In the genomic region with DNA sequence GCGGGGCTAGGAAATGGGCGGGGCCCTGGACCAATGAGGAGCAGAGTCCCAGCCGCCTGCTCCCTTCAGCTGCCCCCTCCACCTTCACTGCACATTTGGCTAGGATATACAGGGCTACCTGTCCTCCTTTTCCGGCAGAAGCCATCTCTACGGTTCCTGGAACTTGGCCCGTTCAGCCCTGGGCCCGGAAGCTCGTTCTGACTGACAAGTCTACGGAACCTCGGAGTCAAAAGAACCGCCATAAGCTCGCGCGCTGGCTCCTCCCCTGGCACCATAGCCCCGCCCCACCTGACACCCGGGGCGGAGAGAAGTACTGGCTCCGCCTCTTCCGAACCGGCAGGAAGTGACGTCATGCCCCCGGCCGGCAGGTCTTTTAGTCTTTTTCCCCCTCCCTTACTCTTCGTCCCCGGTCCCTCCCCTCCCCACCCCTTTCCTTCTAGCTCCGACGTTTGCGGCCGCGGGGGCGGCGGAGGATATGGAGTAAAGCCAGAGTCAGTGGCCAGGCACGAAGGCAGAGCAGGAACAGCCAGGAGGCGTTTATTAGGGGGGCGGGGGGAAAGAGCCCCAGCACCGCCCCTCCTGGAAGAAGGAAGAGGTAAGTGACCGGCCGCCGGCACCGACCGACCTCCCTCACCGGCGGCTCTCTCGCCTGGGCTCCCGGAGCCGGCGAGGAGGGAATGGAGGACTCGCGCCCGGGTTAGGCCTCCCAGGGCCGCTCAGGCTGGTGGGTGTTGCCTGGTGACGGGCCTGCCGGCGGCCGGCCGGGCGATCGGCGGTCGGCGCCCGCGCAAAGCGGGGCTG, we compare ENCODE assay signal across 1 cellular context.
TF ChIP-seq lines count a peak whose summit lies in the region.

TSS of gene DEPDC4 (minus strand) at position 278 of the 801 bp plus-strand sequence. CDS start at position 275, 3 bp downstream.
TSS of gene SCYL2 (plus strand) at position 376 of the 801 bp plus-strand sequence. CDS start 15,794 bp downstream, outside the sequence.

TF ChIP-seq in HEK293, 187 proteins besides CTCF, POLR2A, EP300 and RAD21 (continued from another document):
- TF ChIP-seq ZFP41 (tag by site-specific recombination; IDR thresholded peaks at IDR 0.05; ENCODE audit: borderline replicate concordance) (no peak), ZNF114 (tag by site-specific recombination; IDR thresholded peaks at IDR 0.05) (no peak), ZNF354C (tag by site-specific recombination; IDR thresholded peaks at IDR 0.05; ENCODE audit: borderline replicate concordance, low read depth) (no peak), ZNF416 (tag by site-specific recombination; IDR thresholded peaks at IDR 0.05) (no peak), ZSCAN30 (tag by site-specific recombination; IDR thresholded peaks at IDR 0.05) (peak; percentile 77; the same call in 1 of the 2 replicates), ZNF132 (tag by site-specific recombination; IDR thresholded peaks at IDR 0.05; ENCODE audit: borderline replicate concordance) (no peak), HOXA7 (CRISPR knock-in tag; IDR thresholded peaks at IDR 0.05; ENCODE audit: borderline replicate concordance) (no peak), ZNF544 (tag by site-specific recombination; IDR thresholded peaks at IDR 0.05) (no peak), ZNF24 (tag by site-specific recombination; IDR thresholded peaks at IDR 0.05) (no peak), ZNF629 (tag by site-specific recombination; IDR thresholded peaks at IDR 0.05) (peak; percentile 93), KLF8 (tag by site-specific recombination; IDR thresholded peaks at IDR 0.05) (0 out of 2 replicates have a peak, but pooled peaks have one; percentile 45), KLF9 (tag by site-specific recombination; IDR thresholded peaks at IDR 0.05; ENCODE audit: low read depth) (peak; percentile 59; the same call in 1 of the 2 replicates), ZNF211 (tag by site-specific recombination; IDR thresholded peaks at IDR 0.05; ENCODE audit: low read depth) (no peak), ZNF747 (tag by site-specific recombination; IDR thresholded peaks at IDR 0.05) (no peak), KLF7 (tag by site-specific recombination; IDR thresholded peaks at IDR 0.05; ENCODE audit: borderline replicate concordance) (no peak; the same call in 1 of the 2 replicates), ZBTB11 (tag by site-specific recombination; conservative IDR thresholded peaks at IDR 0.05; ENCODE audit: low read depth) (peak; percentile 84), TCF7L2 (IDR thresholded peaks at IDR 0.05; ENCODE audit: borderline replicate concordance, low read depth, low read length) (0 out of 2 replicates have a peak, but pooled peaks have one; percentile 22), ZBTB21 (tag by site-specific recombination; IDR thresholded peaks at IDR 0.05) (peak; percentile 86), ZNF843 (tag by site-specific recombination; IDR thresholded peaks at IDR 0.05) (no peak), ZBTB17 (tag by site-specific recombination; IDR thresholded peaks at IDR 0.05) (peak; percentile 93), ZXDB (tag by site-specific recombination; IDR thresholded peaks at IDR 0.05) (no peak; the same call in none of the 2 replicates)
- TF ChIP-seq, protein P1, sequence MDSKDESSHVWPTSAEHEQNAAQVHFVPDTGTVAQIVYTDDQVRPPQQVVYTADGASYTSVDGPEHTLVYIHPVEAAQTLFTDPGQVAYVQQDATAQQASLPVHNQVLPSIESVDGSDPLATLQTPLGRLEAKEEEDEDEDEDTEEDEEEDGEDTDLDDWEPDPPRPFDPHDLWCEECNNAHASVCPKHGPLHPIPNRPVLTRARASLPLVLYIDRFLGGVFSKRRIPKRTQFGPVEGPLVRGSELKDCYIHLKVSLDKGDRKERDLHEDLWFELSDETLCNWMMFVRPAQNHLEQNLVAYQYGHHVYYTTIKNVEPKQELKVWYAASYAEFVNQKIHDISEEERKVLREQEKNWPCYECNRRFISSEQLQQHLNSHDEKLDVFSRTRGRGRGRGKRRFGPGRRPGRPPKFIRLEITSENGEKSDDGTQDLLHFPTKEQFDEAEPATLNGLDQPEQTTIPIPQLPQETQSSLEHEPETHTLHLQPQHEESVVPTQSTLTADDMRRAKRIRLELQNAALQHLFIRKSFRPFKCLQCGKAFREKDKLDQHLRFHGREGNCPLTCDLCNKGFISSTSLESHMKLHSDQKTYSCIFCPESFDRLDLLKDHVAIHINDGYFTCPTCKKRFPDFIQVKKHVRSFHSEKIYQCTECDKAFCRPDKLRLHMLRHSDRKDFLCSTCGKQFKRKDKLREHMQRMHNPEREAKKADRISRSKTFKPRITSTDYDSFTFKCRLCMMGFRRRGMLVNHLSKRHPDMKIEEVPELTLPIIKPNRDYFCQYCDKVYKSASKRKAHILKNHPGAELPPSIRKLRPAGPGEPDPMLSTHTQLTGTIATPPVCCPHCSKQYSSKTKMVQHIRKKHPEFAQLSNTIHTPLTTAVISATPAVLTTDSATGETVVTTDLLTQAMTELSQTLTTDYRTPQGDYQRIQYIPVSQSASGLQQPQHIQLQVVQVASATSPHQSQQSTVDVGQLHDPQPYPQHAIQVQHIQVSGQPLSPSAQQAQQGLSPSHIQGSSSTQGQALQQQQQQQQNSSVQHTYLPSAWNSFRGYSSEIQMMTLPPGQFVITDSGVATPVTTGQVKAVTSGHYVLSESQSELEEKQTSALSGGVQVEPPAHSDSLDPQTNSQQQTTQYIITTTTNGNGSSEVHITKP (tag by site-specific recombination; IDR thresholded peaks at IDR 0.05), result peak; percentile 91
- TF ChIP-seq, protein P2, sequence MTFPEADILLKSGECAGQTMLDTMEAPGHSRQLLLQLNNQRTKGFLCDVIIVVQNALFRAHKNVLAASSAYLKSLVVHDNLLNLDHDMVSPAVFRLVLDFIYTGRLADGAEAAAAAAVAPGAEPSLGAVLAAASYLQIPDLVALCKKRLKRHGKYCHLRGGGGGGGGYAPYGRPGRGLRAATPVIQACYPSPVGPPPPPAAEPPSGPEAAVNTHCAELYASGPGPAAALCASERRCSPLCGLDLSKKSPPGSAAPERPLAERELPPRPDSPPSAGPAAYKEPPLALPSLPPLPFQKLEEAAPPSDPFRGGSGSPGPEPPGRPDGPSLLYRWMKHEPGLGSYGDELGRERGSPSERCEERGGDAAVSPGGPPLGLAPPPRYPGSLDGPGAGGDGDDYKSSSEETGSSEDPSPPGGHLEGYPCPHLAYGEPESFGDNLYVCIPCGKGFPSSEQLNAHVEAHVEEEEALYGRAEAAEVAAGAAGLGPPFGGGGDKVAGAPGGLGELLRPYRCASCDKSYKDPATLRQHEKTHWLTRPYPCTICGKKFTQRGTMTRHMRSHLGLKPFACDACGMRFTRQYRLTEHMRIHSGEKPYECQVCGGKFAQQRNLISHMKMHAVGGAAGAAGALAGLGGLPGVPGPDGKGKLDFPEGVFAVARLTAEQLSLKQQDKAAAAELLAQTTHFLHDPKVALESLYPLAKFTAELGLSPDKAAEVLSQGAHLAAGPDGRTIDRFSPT (tag by site-specific recombination; IDR thresholded peaks at IDR 0.05), result no peak
TF ChIP-seq in HEK293: peak in this region for 40.
